In genomic region chr7:154388412-154388811, GRCh38 we compare ENCODE assay signal across 34 cellular contexts.
"Had no signal": no experiment of that assay in that cellular context is flagged by ENCODE, and none has a peak within 500 bp of the region (broad histone marks: within the 10 kb centered on the region; RNA-seq: fewer than 3 reads in every experiment).

No MANE protein-coding gene starts in this region.

- DNase-seq: activated B cell treated with CpG ODN at 0.5 μM for 24 hours; activated CD4-positive, alpha-beta memory T cell treated with anti-CD3 and anti-CD28 coated beads for 36 hours; activated CD4-positive, alpha-beta T cell treated with anti-CD3 and anti-CD28 coated beads for 4 hours; activated CD4-positive, alpha-beta T cell treated with anti-CD3 and anti-CD28 coated beads, Interleukin-2, amount 10 ng/mL, durations not matched to agents 24 days and 14 days; activated CD4-positive, alpha-beta T cell treated with anti-CD3 and anti-CD28 coated beads, Interleukin-2, amount 50 U/mL, for 1 hour; activated CD4-positive, alpha-beta T cell treated with anti-CD3 and anti-CD28 coated beads, Interleukin-2, amount 50 U/mL, for 4 hours; activated CD4-positive, CD25-positive, alpha-beta regulatory T cell treated with anti-CD3 and anti-CD28 coated beads, Interleukin-2, amount 50 U/mL, for 72 hours; activated CD8-positive, alpha-beta memory T cell treated with anti-CD3 and anti-CD28 coated beads, Interleukin-2, amount 50 U/mL, for 4 hours; activated CD8-positive, alpha-beta T cell treated with anti-CD3 and anti-CD28 coated beads for 36 hours; activated effector memory CD4-positive, alpha-beta T cell treated with Interleukin-2 at 50 U/mL for 16 hours; activated gamma-delta T cell; activated naive CD4-positive, alpha-beta T cell treated with anti-CD3 and anti-CD28 coated beads, Interleukin-2, amount 10 ng/mL, durations not matched to agents 7 days and 5 days; activated naive CD4-positive, alpha-beta T cell treated with Interleukin-2 at 50 U/mL for 16 hours; activated naive CD8-positive, alpha-beta T cell treated with anti-CD3 and anti-CD28 coated beads, Interleukin-2, amount 10 ng/mL, durations not matched to agents 7 days and 5 days; activated naive CD8-positive, alpha-beta T cell treated with anti-CD3 and anti-CD28 coated beads, Interleukin-2, amount 50 U/mL, for 24 hours; activated T-cell treated with anti-CD3 and anti-CD28 coated beads for 4 hours; activated T-cell treated with anti-CD3 and anti-CD28 coated beads, Interleukin-2, amount 50 U/mL, for 1 hour; activated T-cell treated with anti-CD3 and anti-CD28 coated beads, Interleukin-2, amount 50 U/mL, for 4 hours; activated T-cell treated with anti-CD3 and anti-CD28 coated beads, Interleukin-2, amount 50 U/mL, for 72 hours; aorta; body of pancreas; brain microvascular endothelial cell; central memory CD4-positive, alpha-beta T cell; T-helper 1 cell; T-helper 2 cell; T-helper 9 cell had no signal

- H3K4me1 ChIP-seq: breast epithelium had no signal

- H3K4me1 Mint-ChIP-seq: activated B cell treated with CpG ODN at 0.5 μM for 24 hours; activated CD4-positive, alpha-beta T cell treated with anti-CD3 and anti-CD28 coated beads, Interleukin-2, amount 10 ng/mL, durations not matched to agents 24 days and 14 days; activated naive CD4-positive, alpha-beta T cell treated with anti-CD3 and anti-CD28 coated beads, Interleukin-2, amount 10 ng/mL, durations not matched to agents 7 days and 5 days; activated naive CD4-positive, alpha-beta T cell treated with anti-CD3 and anti-CD28 coated beads, Interleukin-2, amount 50 U/mL, for 24 hours; activated naive CD8-positive, alpha-beta T cell treated with anti-CD3 and anti-CD28 coated beads, Interleukin-2, amount 10 ng/mL, durations not matched to agents 7 days and 5 days; activated naive CD8-positive, alpha-beta T cell treated with anti-CD3 and anti-CD28 coated beads, Interleukin-2, amount 50 U/mL, for 24 hours; activated T-helper 17 cell treated with anti-CD3 and anti-CD28 coated beads, Interleukin-2, amount 50 U/mL, for 72 hours had no signal

- H3K4me3 Mint-ChIP-seq: activated B cell treated with CpG ODN at 0.5 μM for 24 hours; activated CD4-positive, alpha-beta memory T cell treated with anti-CD3 and anti-CD28 coated beads for 36 hours; activated CD4-positive, alpha-beta T cell treated with anti-CD3 and anti-CD28 coated beads, Interleukin-2, amount 10 ng/mL, durations not matched to agents 24 days and 14 days; activated CD8-positive, alpha-beta T cell treated with anti-CD3 and anti-CD28 coated beads for 36 hours; activated naive CD4-positive, alpha-beta T cell treated with anti-CD3 and anti-CD28 coated beads, Interleukin-2, amount 10 ng/mL, durations not matched to agents 7 days and 5 days; activated naive CD4-positive, alpha-beta T cell treated with anti-CD3 and anti-CD28 coated beads, Interleukin-2, amount 50 U/mL, for 24 hours; activated naive CD8-positive, alpha-beta T cell; activated naive CD8-positive, alpha-beta T cell treated with anti-CD3 and anti-CD28 coated beads, Interleukin-2, amount 10 ng/mL, durations not matched to agents 7 days and 5 days; activated naive CD8-positive, alpha-beta T cell treated with anti-CD3 and anti-CD28 coated beads, Interleukin-2, amount 50 U/mL, for 24 hours; activated T-cell treated with anti-CD3 and anti-CD28 coated beads, Interleukin-2, amount 50 U/mL, for 4 hours; activated T-cell treated with anti-CD3 and anti-CD28 coated beads, Interleukin-2, amount 50 U/mL, for 72 hours; activated T-helper 1 cell treated with anti-CD3 and anti-CD28 coated beads, Interleukin-12 subunit alpha, Interleukin-12 subunit beta, Interleukin-2, Interleukin-4 antibody, amounts not matched to agents 30 ng/mL and 10 ng/mL and 1 ng/mL, durations not matched to agents 14 hours and 24 hours and 36 hours; activated T-helper 17 cell treated with anti-CD3 and anti-CD28 coated beads, Interleukin-2, amount 50 U/mL, for 72 hours; T-helper 1 cell treated with Interleukin-12 subunit alpha and Interleukin-12 subunit beta and Interleukin-4 antibody, amounts not matched to agents 30 μg/mL and 1 μg/mL, for 36 hours; T-helper 2 cell treated with Interferon-gamma antibody and Interleukin-4, amounts not matched to agents 5 μg/mL and 100 μg/mL, for 36 hours had no signal

- H3K36me3 ChIP-seq: brain microvascular endothelial cell, breast epithelium had no signal

- H3K4me3 ChIP-seq: body of pancreas, breast epithelium had no signal

- H3K27me3 ChIP-seq: body of pancreas, brain microvascular endothelial cell, breast epithelium had no signal

- H3K9me3 Mint-ChIP-seq: activated CD8-positive, alpha-beta T cell treated with anti-CD3 and anti-CD28 coated beads for 36 hours had no signal

- H3K27me3 Mint-ChIP-seq: activated B cell treated with CpG ODN at 0.5 μM for 24 hours; activated CD4-positive, alpha-beta memory T cell treated with anti-CD3 and anti-CD28 coated beads for 36 hours; activated CD4-positive, alpha-beta T cell treated with anti-CD3 and anti-CD28 coated beads, Interleukin-2, amount 10 ng/mL, durations not matched to agents 24 days and 14 days; activated CD8-positive, alpha-beta T cell treated with anti-CD3 and anti-CD28 coated beads for 36 hours; activated naive CD4-positive, alpha-beta T cell treated with anti-CD3 and anti-CD28 coated beads, Interleukin-2, amount 10 ng/mL, durations not matched to agents 7 days and 5 days; activated naive CD4-positive, alpha-beta T cell treated with anti-CD3 and anti-CD28 coated beads, Interleukin-2, amount 50 U/mL, for 24 hours; activated naive CD8-positive, alpha-beta T cell; activated naive CD8-positive, alpha-beta T cell treated with anti-CD3 and anti-CD28 coated beads, Interleukin-2, amount 10 ng/mL, durations not matched to agents 7 days and 5 days; activated naive CD8-positive, alpha-beta T cell treated with anti-CD3 and anti-CD28 coated beads, Interleukin-2, amount 50 U/mL, for 24 hours; activated T-helper 17 cell treated with anti-CD3 and anti-CD28 coated beads, Interleukin-2, amount 50 U/mL, for 72 hours had no signal

- H3K9me3 ChIP-seq: body of pancreas, breast epithelium had no signal

- H3K27ac Mint-ChIP-seq: activated B cell treated with CpG ODN at 0.5 μM for 24 hours; activated CD4-positive, alpha-beta memory T cell treated with anti-CD3 and anti-CD28 coated beads for 36 hours; activated CD4-positive, alpha-beta T cell treated with anti-CD3 and anti-CD28 coated beads, Interleukin-2, amount 10 ng/mL, durations not matched to agents 24 days and 14 days; activated CD8-positive, alpha-beta T cell treated with anti-CD3 and anti-CD28 coated beads for 36 hours; activated naive CD4-positive, alpha-beta T cell treated with anti-CD3 and anti-CD28 coated beads, Interleukin-2, amount 10 ng/mL, durations not matched to agents 7 days and 5 days; activated naive CD4-positive, alpha-beta T cell treated with anti-CD3 and anti-CD28 coated beads, Interleukin-2, amount 50 U/mL, for 24 hours; activated naive CD8-positive, alpha-beta T cell; activated naive CD8-positive, alpha-beta T cell treated with anti-CD3 and anti-CD28 coated beads, Interleukin-2, amount 10 ng/mL, durations not matched to agents 7 days and 5 days; activated naive CD8-positive, alpha-beta T cell treated with anti-CD3 and anti-CD28 coated beads, Interleukin-2, amount 50 U/mL, for 24 hours; activated T-cell treated with anti-CD3 and anti-CD28 coated beads, Interleukin-2, amount 50 U/mL, for 72 hours; activated T-helper 1 cell treated with anti-CD3 and anti-CD28 coated beads, Interleukin-12 subunit alpha, Interleukin-12 subunit beta, Interleukin-2, Interleukin-4 antibody, amounts not matched to agents 30 ng/mL and 10 ng/mL and 1 ng/mL, durations not matched to agents 14 hours and 24 hours and 36 hours; activated T-helper 17 cell treated with anti-CD3 and anti-CD28 coated beads, Interleukin-2, amount 50 U/mL, for 72 hours; T-helper 1 cell treated with Interleukin-12 subunit alpha and Interleukin-12 subunit beta and Interleukin-4 antibody, amounts not matched to agents 30 μg/mL and 1 μg/mL, for 36 hours; T-helper 2 cell treated with Interferon-gamma antibody and Interleukin-4, amounts not matched to agents 5 μg/mL and 100 μg/mL, for 36 hours had no signal

- H3K36me3 Mint-ChIP-seq: activated CD4-positive, alpha-beta memory T cell treated with anti-CD3 and anti-CD28 coated beads for 36 hours; activated naive CD4-positive, alpha-beta T cell treated with anti-CD3 and anti-CD28 coated beads, Interleukin-2, amount 10 ng/mL, durations not matched to agents 7 days and 5 days; activated naive CD4-positive, alpha-beta T cell treated with anti-CD3 and anti-CD28 coated beads, Interleukin-2, amount 50 U/mL, for 24 hours; activated naive CD8-positive, alpha-beta T cell; activated naive CD8-positive, alpha-beta T cell treated with anti-CD3 and anti-CD28 coated beads, Interleukin-2, amount 10 ng/mL, durations not matched to agents 7 days and 5 days had no signal

- H3K27ac ChIP-seq: body of pancreas, brain microvascular endothelial cell, breast epithelium, VCaP had no signal
